In genomic region chrX:148049441-148049840, GRCh38 we compare ENCODE assay signal across 1 cellular context.
TF ChIP-seq lines count a peak whose summit lies in the region.

No MANE protein-coding gene starts in this region.

TF ChIP-seq in GM23338, 12 proteins besides CTCF, POLR2A, EP300 and RAD21 (continued from another document):
- TF ChIP-seq ZNF462 (CRISPR knock-in tag; IDR thresholded peaks at IDR 0.05): no peak
- TF ChIP-seq JUNB (IDR thresholded peaks at IDR 0.05; ENCODE audit: unreplicated experiment): no peak
TF ChIP-seq in GM23338: peak in this region for 0.
